ENCODE assay signal across 21 cellular contexts in the genomic region with DNA sequence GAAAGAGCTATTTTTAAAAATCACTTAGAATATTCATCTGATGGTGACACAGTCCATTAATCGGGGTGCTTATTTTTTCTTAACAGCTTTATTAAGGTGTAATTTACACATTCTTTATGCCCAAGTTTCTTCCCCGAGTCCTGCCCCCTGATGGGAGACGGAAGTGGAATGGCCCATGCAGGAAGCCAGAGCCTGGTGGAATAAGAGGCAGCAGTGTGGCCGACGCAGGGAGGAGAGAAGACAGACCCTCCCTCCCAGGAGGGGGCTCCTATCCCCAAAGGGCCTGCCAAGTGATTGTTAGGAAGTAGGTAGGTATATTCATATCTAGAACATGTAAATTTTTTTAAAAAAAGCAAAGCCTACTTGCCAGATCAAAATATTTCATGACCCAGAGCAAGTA.
DNase-seq lines count a peak whose midpoint lies in the region; ATAC-seq, FAIRE-seq and TF ChIP-seq lines count a peak whose summit lies in the region.
"Had no signal": no experiment of that assay in that cellular context is flagged by ENCODE, and none has a peak within 500 bp of the region (broad histone marks: within the 10 kb centered on the region; RNA-seq: fewer than 3 reads in every experiment).

No MANE protein-coding gene starts in this region.

- TF ChIP-seq CTCF in DOHH2 (IDR thresholded peaks at IDR 0.05; ENCODE audit: low read depth, low read length, poor library complexity, severe bottlenecking) (no peak), ascending aorta (IDR thresholded peaks at IDR 0.05) (no peak)

- no peaks in the 10 kb centered on the region for H4K20me1 ChIP-seq in DOHH2 (ENCODE audit: control insufficient read depth, insufficient read depth, low read depth, low read length)

- no peaks in the 10 kb centered on the region for H3K9me2 ChIP-seq in DOHH2 (replicated peaks; ENCODE audit: control insufficient read depth, low read length)

- H3K27ac ChIP-seq in DOHH2 (ENCODE audit: low read depth, low read length) (no peak overlapping the region), ascending aorta (peak overlapping the region; percentile 46 to 65)
- H3K27ac ChIP-seq: neural progenitor cell, psoas muscle had no signal

- H3K4me3 Mint-ChIP-seq in stimulated activated memory B cell treated with anti-CD40 and anti-IgM and Interleukin-4, amounts not matched to agents 10 μg/mL and 1 μg/mL and 100 μg/mL, for 72 hours, result no peak overlapping the region
- H3K4me3 Mint-ChIP-seq: neural progenitor cell; T-helper 1 cell treated with Interleukin-12 subunit alpha and Interleukin-12 subunit beta and Interleukin-4 antibody, amounts not matched to agents 30 μg/mL and 1 μg/mL, for 36 hours had no signal

- no peak for ATAC-seq in stimulated activated memory B cell treated with anti-CD40 and anti-IgM and Interleukin-4, amounts not matched to agents 10 μg/mL and 1 μg/mL and 100 μg/mL, for 72 hours
- no peak for ATAC-seq in GM19035 (IDR thresholded peaks at IDR 0.05; ENCODE audit: unreplicated experiment)
- ATAC-seq: psoas muscle had no signal

- peak overlapping the region; percentile 57 for H3K4me2 ChIP-seq in DOHH2 (ENCODE audit: low read length)
- H3K4me2 ChIP-seq: neural progenitor cell, smooth muscle cell had no signal

- H3K4me1 Mint-ChIP-seq in stimulated activated memory B cell treated with anti-CD40 and anti-IgM and Interleukin-4, amounts not matched to agents 10 μg/mL and 1 μg/mL and 100 μg/mL, for 72 hours, result peaks cover 61% of the 10 kb centered on the region

- H3K27me3 Mint-ChIP-seq in stimulated activated memory B cell treated with anti-CD40 and anti-IgM and Interleukin-4, amounts not matched to agents 10 μg/mL and 1 μg/mL and 100 μg/mL, for 72 hours, result no peaks in the 10 kb centered on the region

- H3K36me3 ChIP-seq in DOHH2 (ENCODE audit: control insufficient read depth, low read length), result no peaks in the 10 kb centered on the region
- no peaks in the 10 kb centered on the region for H3K36me3 ChIP-seq in ascending aorta
- H3K36me3 ChIP-seq: HAP-1, neural progenitor cell had no signal

- no peak for FAIRE-seq in GM19239 (lab: Jason Lieb, UNC)

- H3K27ac Mint-ChIP-seq in stimulated activated memory B cell treated with anti-CD40 and anti-IgM and Interleukin-4, amounts not matched to agents 10 μg/mL and 1 μg/mL and 100 μg/mL, for 72 hours, result peak overlapping the region; percentile 49
- H3K27ac Mint-ChIP-seq: neural progenitor cell; T-helper 1 cell treated with Interleukin-12 subunit alpha and Interleukin-12 subunit beta and Interleukin-4 antibody, amounts not matched to agents 30 μg/mL and 1 μg/mL, for 36 hours had no signal

- no peaks in the 10 kb centered on the region for H3K9me3 Mint-ChIP-seq in stimulated activated memory B cell treated with anti-CD40 and anti-IgM and Interleukin-4, amounts not matched to agents 10 μg/mL and 1 μg/mL and 100 μg/mL, for 72 hours
- H3K9me3 Mint-ChIP-seq: CD8-positive, alpha-beta memory T cell; T-helper 1 cell treated with Interleukin-12 subunit alpha and Interleukin-12 subunit beta and Interleukin-4 antibody, amounts not matched to agents 30 μg/mL and 1 μg/mL, for 36 hours had no signal

- H3K9me3 ChIP-seq in DOHH2 (ENCODE audit: control insufficient read depth, insufficient read depth, low read length), result no peaks in the 10 kb centered on the region
- H3K9me3 ChIP-seq in ascending aorta, result no peaks in the 10 kb centered on the region
- H3K9me3 ChIP-seq: HAP-1, psoas muscle had no signal

- H3K4me3 ChIP-seq in DOHH2 (ENCODE audit: low read length), result peak overlapping the region; percentile 25
- H3K4me3 ChIP-seq in ascending aorta, result peak overlapping the region; percentile 12 to 39
- H3K4me3 ChIP-seq: HAP-1, neural progenitor cell, psoas muscle, smooth muscle cell had no signal

- peaks cover 3% of the 10 kb centered on the region; the same call in 1 of the 2 replicates for H3K79me2 ChIP-seq in DOHH2 (ENCODE audit: control insufficient read depth, low read length)

- DNase-seq in ascending aorta (ENCODE audit: low spot score in 2 of 2) (peak in 1 of 2 donors; percentile 62), globus pallidus (ENCODE audit: low spot score) (peak; percentile 20), GM19239 (ENCODE audit: insufficient read length, low spot score) (no peak), SKM-1 (lab: John Stamatoyannopoulos, UW; ENCODE audit: unreplicated experiment) (no peak), CD1c-positive myeloid dendritic cell (ENCODE audit: extremely low spot score) (no peak)
- DNase-seq: activated CD4-positive, alpha-beta T cell treated with anti-CD3 and anti-CD28 coated beads, Interleukin-2, amount 50 U/mL, for 48 hours; activated gamma-delta T cell; CD8-positive, alpha-beta memory T cell; DND-41; NCI-H1694 treated with DMSO at 0.1 percent for 48 hours; NCI-H748 treated with DMSO at 0.1 percent for 48 hours; OCI-M1; psoas muscle; stimulated activated CD4-positive, alpha-beta T cell treated with anti-CD3 and anti-CD28 coated beads, Interleukin-2, amount 100 ng/mL, for 48 hours had no signal

- H3K27me3 ChIP-seq in DOHH2 (ENCODE audit: control insufficient read depth, low read length) (no peaks in the 10 kb centered on the region), ascending aorta (no peaks in the 10 kb centered on the region)
- H3K27me3 ChIP-seq: neural progenitor cell had no signal

- intact Hi-C loops in ascending aorta (cut with DNase I), result loop anchor here (5.0 kb wide), 2 partner anchors 174 to 664 kb away; a partner anchor contains a TSS

- no peaks in the 10 kb centered on the region for H3F3A ChIP-seq in DOHH2 (ENCODE audit: control insufficient read depth, insufficient read depth)

- H3K36me3 Mint-ChIP-seq in stimulated activated memory B cell treated with anti-CD40 and anti-IgM and Interleukin-4, amounts not matched to agents 10 μg/mL and 1 μg/mL and 100 μg/mL, for 72 hours, result peaks cover 30% of the 10 kb centered on the region

- H3K4me1 ChIP-seq in DOHH2 (ENCODE audit: control insufficient read depth, low read length), result peaks cover 37% of the 10 kb centered on the region
- H3K4me1 ChIP-seq in ascending aorta, result peaks cover 0 to 23% of the 10 kb centered on the region in 2 donors
- H3K4me1 ChIP-seq: HAP-1 had no signal
